ENCODE assay signal across 17 cellular contexts in the genomic region with DNA sequence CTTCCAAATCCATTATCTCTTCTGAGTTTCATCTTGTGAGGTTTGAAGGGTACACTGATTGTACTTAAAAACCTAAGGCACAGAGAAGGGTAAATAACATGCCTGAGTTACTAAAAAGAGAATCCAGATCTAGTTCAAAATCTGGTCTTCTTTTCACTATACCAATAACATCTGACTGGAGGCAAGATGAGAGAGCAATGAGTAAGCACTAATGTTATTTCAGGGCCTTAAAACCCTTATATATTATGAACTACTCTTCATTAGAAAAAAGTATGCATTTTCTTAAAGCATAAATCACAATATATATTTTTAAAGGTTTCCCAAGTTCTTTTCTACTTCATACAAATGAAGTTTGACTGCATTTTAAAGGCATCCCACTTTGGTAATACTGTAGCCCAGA.
"Had no signal": no experiment of that assay in that cellular context is flagged by ENCODE, and none has a peak within 500 bp of the region (broad histone marks: within the 10 kb centered on the region; RNA-seq: fewer than 3 reads in every experiment).

No MANE protein-coding gene starts in this region.

- H3K4me2 ChIP-seq: hepatocyte, neural progenitor cell had no signal

- H2AFZ ChIP-seq: hepatocyte, neural progenitor cell had no signal

- ATAC-seq: foreskin keratinocyte; left colon; left ventricle myocardium superior; natural killer cell treated with Interleukin-12 subunit alpha and Interleukin-12 subunit beta and Interleukin-15 and Interleukin-18, amount 100 ng/mL, for 72 hours; sciatic nerve had no signal

- H3K36me3 ChIP-seq: thoracic aorta, transverse colon had no signal

- H3K27me3 ChIP-seq: esophagus squamous epithelium, foreskin keratinocyte, hepatocyte, neural progenitor cell, stomach, transverse colon had no signal

- H3K9ac ChIP-seq: neural progenitor cell had no signal

- H3K27ac ChIP-seq: esophagus squamous epithelium, foreskin keratinocyte, hepatocyte, neural progenitor cell, stomach, thoracic aorta, transverse colon had no signal

- H3K9me3 ChIP-seq: esophagus squamous epithelium, stomach, thoracic aorta, transverse colon had no signal

- H3K4me1 ChIP-seq: esophagus squamous epithelium, foreskin keratinocyte, neural progenitor cell, stomach, transverse colon had no signal

- H3K4me3 ChIP-seq: esophagus squamous epithelium, hepatocyte, lung, neural progenitor cell, stomach, thoracic aorta, transverse colon had no signal

- H3K79me2 ChIP-seq: hepatocyte had no signal

- DNase-seq: esophagus squamous epithelium; foreskin keratinocyte; left colon; left ventricle myocardium superior; mesenchymal stem cell; midbrain; occipital lobe; stimulated activated naive CD4-positive, alpha-beta T cell; stomach; substantia nigra; transverse colon had no signal
